Comparison of ENCODE assay signal across 8 cellular contexts in genomic region chr12:56078931-56079728, GRCh38. TPM values are rescaled to one million over a fixed set of nuclear protein-coding genes. Genes with fewer than 3 reads are reported as not detected.
DNase-seq lines count a peak whose midpoint lies in the region; ATAC-seq, FAIRE-seq and TF ChIP-seq lines count a peak whose summit lies in the region.

No MANE protein-coding gene starts in this region.

- no peaks in the 10 kb centered on the region for H3K36me3 ChIP-seq in thoracic aorta

- ATAC-seq in GM18868 (IDR thresholded peaks at IDR 0.05; ENCODE audit: unreplicated experiment), result peak; percentile 70
- peak; percentile 66 for ATAC-seq in thoracic aorta (ENCODE audit: insufficient number of reproducible peaks, low FRiP score, low read depth)

- no peak overlapping the region for H3K27ac Mint-ChIP-seq in activated naive CD4-positive, alpha-beta T cell treated with anti-CD3 and anti-CD28 coated beads, Interleukin-2, amount 10 ng/mL, durations not matched to agents 7 days and 5 days
- H3K27ac Mint-ChIP-seq in neural crest cell (ENCODE audit: unreplicated experiment), result peak overlapping the region; percentile 91

- DNase-seq in AG08395 (ENCODE audit: low spot score) (peak; percentile 89), HuH-7.5 (ENCODE audit: low spot score) (peak; percentile 88), SHP77 treated with DMSO at 0.1 percent for 48 hours (lab: John Stamatoyannopoulos, UW) (peak; percentile 32), frontal cortex (ENCODE audit: low spot score in 2 of 2) (peak; percentile 74 to 77), neural crest cell (ENCODE audit: low read depth, low spot score) (peak; percentile 93), thoracic aorta (ENCODE audit: low spot score) (peak; percentile 59)
- peak; percentile 65 for DNase-seq in activated naive CD4-positive, alpha-beta T cell treated with anti-CD3 and anti-CD28 coated beads, Interleukin-2, amount 10 ng/mL, durations not matched to agents 7 days and 5 days

- peak overlapping the region; percentile 76 for H3K4me3 Mint-ChIP-seq in activated naive CD4-positive, alpha-beta T cell treated with anti-CD3 and anti-CD28 coated beads, Interleukin-2, amount 10 ng/mL, durations not matched to agents 7 days and 5 days
- peak overlapping the region; percentile 96 for H3K4me3 Mint-ChIP-seq in neural crest cell

- no peaks in the 10 kb centered on the region for H3K27me3 ChIP-seq in thoracic aorta (replicated peaks; ENCODE audit: insufficient read depth)

- H3K4me3 ChIP-seq in thoracic aorta, result peak overlapping the region; percentile 79

- CTCF ChIA-PET in activated naive CD4-positive, alpha-beta T cell treated with anti-CD3 and anti-CD28 coated beads, Interleukin-2, amount 10 ng/mL, durations not matched to agents 7 days and 5 days (lab: Charles Lee), result interaction anchor here (0.7 to 1.2 kb wide), 5 partner anchors 9 to 68 kb away, joined by 3 read pairs; no protein-coding TSS in a partner anchor

- no peak for FAIRE-seq in frontal cortex (lab: Jason Lieb, UNC)

- H3K4me1 ChIP-seq in thoracic aorta (ENCODE audit: control insufficient read depth in 1 of 2, low read depth in 2 of 2), result peaks cover 5 to 21% of the 10 kb centered on the region in 2 donors

- peaks cover 71% of the 10 kb centered on the region for H3K27me3 Mint-ChIP-seq in activated naive CD4-positive, alpha-beta T cell treated with anti-CD3 and anti-CD28 coated beads, Interleukin-2, amount 10 ng/mL, durations not matched to agents 7 days and 5 days
- peaks cover 41% of the 10 kb centered on the region for H3K27me3 Mint-ChIP-seq in neural crest cell (ENCODE audit: low read depth)

- TF ChIP-seq CTCF in neural crest cell (conservative IDR thresholded peaks at IDR 0.05), result peak; percentile 77
- TF ChIP-seq CTCF in thoracic aorta (IDR thresholded peaks at IDR 0.05), result peak; percentile 80

- peaks cover 24% of the 10 kb centered on the region for H3K4me1 Mint-ChIP-seq in activated naive CD4-positive, alpha-beta T cell treated with anti-CD3 and anti-CD28 coated beads, Interleukin-2, amount 10 ng/mL, durations not matched to agents 7 days and 5 days
- peaks cover 36% of the 10 kb centered on the region for H3K4me1 Mint-ChIP-seq in neural crest cell

- H3K27ac ChIP-seq in thoracic aorta, result peak overlapping the region; percentile 62 to 71

- H3K9me3 ChIP-seq in thoracic aorta, result no peaks in the 10 kb centered on the region

- no peaks in the 10 kb centered on the region for H3K36me3 Mint-ChIP-seq in activated naive CD4-positive, alpha-beta T cell treated with anti-CD3 and anti-CD28 coated beads, Interleukin-2, amount 10 ng/mL, durations not matched to agents 7 days and 5 days
- no peaks in the 10 kb centered on the region for H3K36me3 Mint-ChIP-seq in neural crest cell (ENCODE audit: low read depth)

- no peaks in the 10 kb centered on the region for H3K9me3 Mint-ChIP-seq in activated naive CD4-positive, alpha-beta T cell treated with anti-CD3 and anti-CD28 coated beads, Interleukin-2, amount 10 ng/mL, durations not matched to agents 7 days and 5 days
- no peaks in the 10 kb centered on the region for H3K9me3 Mint-ChIP-seq in neural crest cell

RNA-seq across cellular contexts. Expression of gene ERBB3, which starts 0.8 kb away (rescaled TPM):
- total RNA-seq in frontal cortex (2.0 TPM), neural crest cell (144 and 152 TPM in 2 replicates), thoracic aorta (1 to 10 TPM; 1.1 to 3.2 TPM)

RNA-seq across cellular contexts. Expression of gene PA2G4, which starts 25.2 kb away (rescaled TPM):
- total RNA-seq in frontal cortex (74.6 TPM), neural crest cell (201 and 213 TPM in 2 replicates), thoracic aorta (100 to 1,000 TPM in 1 of 2 donors, 10 to 100 TPM in 1; 53.2 to 111 TPM)

RNA-seq across cellular contexts. Expression of gene RPL41, which starts 37.3 kb away (rescaled TPM):
- total RNA-seq in frontal cortex (1,399 TPM), neural crest cell (4,478 and 4,582 TPM in 2 replicates), thoracic aorta (1,000 to 10,000 TPM in 1 of 2 donors, 100 to 1,000 TPM in 1; 923 to 1,490 TPM)

RNA-seq across cellular contexts. Expression of gene RPS26, which starts 37.4 kb away (rescaled TPM):
- total RNA-seq in frontal cortex (15.5 TPM), neural crest cell (32.3 and 43.1 TPM in 2 replicates), thoracic aorta (1,000 to 10,000 TPM in 1 of 2 donors, 100 to 1,000 TPM in 1; 103 to 1,114 TPM)

RNA-seq across cellular contexts. Expression of gene ZC3H10, which starts 38.9 kb away (rescaled TPM):
- total RNA-seq in frontal cortex (8.2 TPM), neural crest cell (19.1 and 19.3 TPM in 2 replicates), thoracic aorta (1 to 10 TPM; 4.1 to 7.1 TPM)

Comparison
In these comparisons a context has a peak if more than half of its experiments do, and no peak if none do; other contexts are left out.
1. Peak in every context shown above with its lines: DNase-seq, ATAC-seq, H3K4me3 ChIP-seq and H3K27ac ChIP-seq.
2. DNase-seq: peak in every context shown above with its lines; median percentile 93 in neural crest cell; 89 in AG08395; 88 in HuH-7.5; 76 in frontal cortex; 65 in activated naive CD4-positive, alpha-beta T cell treated with anti-CD3 and anti-CD28 coated beads, Interleukin-2, amount 10 ng/mL, durations not matched to agents 7 days and 5 days; 59 in thoracic aorta; 32 in SHP77 treated with DMSO at 0.1 percent for 48 hours.
3. RNA of gene ERBB3, which starts 0.8 kb away (total RNA-seq): 144 to 152 TPM in neural crest cell; 1.1 to 3.2 TPM in thoracic aorta and 2.0 TPM in frontal cortex (single experiment); every median in the first group is over 10 times any median in the second.